In the genomic region with DNA sequence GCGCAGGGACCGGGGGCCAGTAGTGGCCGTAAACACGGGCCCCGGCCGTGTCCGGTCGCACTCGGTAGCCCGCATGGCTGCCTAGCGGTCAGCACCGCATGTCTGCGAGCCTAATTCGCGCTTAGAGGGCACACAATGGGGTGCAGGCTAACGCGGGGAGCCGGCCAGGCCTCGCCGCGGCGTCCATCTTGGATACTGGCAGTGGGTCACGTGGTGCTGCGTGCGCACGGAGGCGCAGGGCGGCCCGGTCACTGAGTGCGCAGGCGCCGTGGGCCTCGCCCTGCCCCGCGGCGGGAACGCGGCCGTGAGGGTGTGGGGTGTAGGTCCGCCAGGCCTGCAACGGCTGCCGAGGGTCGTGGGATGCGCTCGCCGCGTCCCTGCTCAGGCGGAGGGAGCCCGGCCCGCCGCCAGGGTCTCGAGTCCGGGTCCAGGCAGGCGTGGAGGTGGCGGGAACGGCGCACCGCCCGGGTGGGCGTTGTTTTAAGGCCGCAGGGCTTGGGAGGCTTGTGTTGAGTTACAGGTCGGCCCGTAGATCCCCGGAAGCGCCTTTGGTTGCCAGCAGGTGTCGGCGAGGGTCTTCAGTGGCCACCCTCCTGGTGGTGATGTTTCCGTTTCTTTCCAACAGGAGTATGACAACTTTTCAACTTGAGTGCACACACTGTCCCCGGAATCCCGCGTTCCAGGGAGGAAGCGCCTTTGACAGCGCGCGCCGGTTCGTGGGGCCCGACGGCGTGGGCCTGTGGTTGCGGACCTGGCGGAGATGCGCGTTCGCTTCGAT, we compare ENCODE assay signal across 1 cellular context.
TF ChIP-seq lines count a peak whose summit lies in the region.

No MANE protein-coding gene starts in this region.

TF ChIP-seq in WTC11, 78 proteins besides CTCF, POLR2A, EP300 and RAD21 (continued from another document):
- TF ChIP-seq, protein P1, sequence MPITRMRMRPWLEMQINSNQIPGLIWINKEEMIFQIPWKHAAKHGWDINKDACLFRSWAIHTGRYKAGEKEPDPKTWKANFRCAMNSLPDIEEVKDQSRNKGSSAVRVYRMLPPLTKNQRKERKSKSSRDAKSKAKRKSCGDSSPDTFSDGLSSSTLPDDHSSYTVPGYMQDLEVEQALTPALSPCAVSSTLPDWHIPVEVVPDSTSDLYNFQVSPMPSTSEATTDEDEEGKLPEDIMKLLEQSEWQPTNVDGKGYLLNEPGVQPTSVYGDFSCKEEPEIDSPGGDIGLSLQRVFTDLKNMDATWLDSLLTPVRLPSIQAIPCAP (CRISPR knock-in tag; IDR thresholded peaks at IDR 0.05), result peak; percentile 93
- TF ChIP-seq, protein P2, sequence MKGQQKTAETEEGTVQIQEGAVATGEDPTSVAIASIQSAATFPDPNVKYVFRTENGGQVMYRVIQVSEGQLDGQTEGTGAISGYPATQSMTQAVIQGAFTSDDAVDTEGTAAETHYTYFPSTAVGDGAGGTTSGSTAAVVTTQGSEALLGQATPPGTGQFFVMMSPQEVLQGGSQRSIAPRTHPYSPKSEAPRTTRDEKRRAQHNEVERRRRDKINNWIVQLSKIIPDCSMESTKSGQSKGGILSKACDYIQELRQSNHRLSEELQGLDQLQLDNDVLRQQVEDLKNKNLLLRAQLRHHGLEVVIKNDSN (CRISPR knock-in tag; IDR thresholded peaks at IDR 0.05), result peak; percentile 99
